Comparison of ENCODE assay signal across 30 cellular contexts in the genomic region with DNA sequence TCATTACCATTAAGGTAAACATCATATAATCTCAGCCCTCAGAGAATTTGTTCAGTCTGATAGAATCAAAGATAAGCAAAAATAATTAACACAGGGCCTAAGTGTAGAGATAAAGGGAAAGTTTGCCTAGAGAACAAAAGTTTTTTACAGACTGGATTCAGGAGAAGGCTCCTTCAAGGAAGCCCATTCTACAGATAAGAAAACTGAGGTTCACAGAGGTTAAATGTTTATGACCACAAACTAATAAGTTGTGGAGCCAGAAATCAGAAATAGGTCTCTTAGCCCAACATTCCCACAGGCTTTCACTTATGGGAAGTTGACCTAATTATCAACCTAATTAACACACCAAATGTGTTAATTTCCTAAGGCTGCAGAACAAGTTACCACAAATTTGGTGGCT.
"Had no signal": no experiment of that assay in that cellular context is flagged by ENCODE, and none has a peak within 500 bp of the region (broad histone marks: within the 10 kb centered on the region; RNA-seq: fewer than 3 reads in every experiment).

No MANE protein-coding gene starts in this region.

- H3K27ac ChIP-seq: brain microvascular endothelial cell, coronary artery, dorsolateral prefrontal cortex, esophagus muscularis mucosa, foreskin keratinocyte, gastrocnemius medialis, heart left ventricle, WERI-Rb-1 had no signal

- H3K9me3 ChIP-seq: esophagus muscularis mucosa, gastrocnemius medialis, heart left ventricle had no signal

- H3K27me3 ChIP-seq: brain microvascular endothelial cell, dorsolateral prefrontal cortex, esophagus muscularis mucosa, foreskin keratinocyte, gastrocnemius medialis, heart left ventricle had no signal

- H3K36me3 ChIP-seq: brain microvascular endothelial cell, esophagus muscularis mucosa, gastrocnemius medialis, heart left ventricle, WERI-Rb-1 had no signal

- DNase-seq: activated B cell treated with CpG ODN at 0.5 μM for 24 hours; activated CD4-positive, alpha-beta T cell treated with anti-CD3 and anti-CD28 coated beads for 48 hours; activated CD4-positive, alpha-beta T cell treated with anti-CD3 and anti-CD28 coated beads, Interleukin-2, amount 50 U/mL, for 1 hour; activated CD4-positive, alpha-beta T cell treated with anti-CD3 and anti-CD28 coated beads, Interleukin-2, amount 50 U/mL, for 48 hours; activated CD8-positive, alpha-beta memory T cell treated with anti-CD3 and anti-CD28 coated beads for 24 hours; activated CD8-positive, alpha-beta T cell treated with anti-CD3 and anti-CD28 coated beads for 36 hours; activated effector memory CD4-positive, alpha-beta T cell treated with Interleukin-2 at 50 U/mL for 16 hours; activated gamma-delta T cell treated with Interleukin-2 at 50 U/mL for 16 hours; activated naive CD4-positive, alpha-beta T cell treated with anti-CD3 and anti-CD28 coated beads, Interleukin-2, amount 50 U/mL, for 16 hours; activated naive CD4-positive, alpha-beta T cell treated with Interleukin-2 at 50 U/mL for 16 hours; activated T-cell treated with anti-CD3 and anti-CD28 coated beads, Interleukin-2, amount 50 U/mL, for 4 hours; amniotic stem cell; anterior cingulate cortex; brain microvascular endothelial cell; dorsolateral prefrontal cortex; effector memory CD4-positive, alpha-beta T cell; endodermal cell; foreskin keratinocyte; gastrocnemius medialis; glutamatergic neuron; T-helper 17 cell; T1000; WERI-Rb-1 had no signal

- H3K4me3 ChIP-seq: coronary artery, dorsolateral prefrontal cortex, esophagus muscularis mucosa, gastrocnemius medialis, heart left ventricle had no signal

- ATAC-seq: activated CD4-positive, CD25-positive, alpha-beta regulatory T cell treated with anti-CD3 and anti-CD28 coated beads, Interleukin-2, amount 50 U/mL, for 24 hours; activated CD8-positive, alpha-beta T cell treated with anti-CD3 and anti-CD28 coated beads for 36 hours; activated T-cell treated with anti-CD3 and anti-CD28 coated beads, Interleukin-2, amount 50 U/mL, for 4 hours; activated T-helper 17 cell treated with anti-CD3 and anti-CD28 coated beads, Interleukin-2, amount 50 U/mL, for 72 hours; foreskin keratinocyte; gastrocnemius medialis; heart left ventricle; T-helper 17 cell had no signal

- H3K4me1 ChIP-seq: foreskin keratinocyte, gastrocnemius medialis had no signal

- FAIRE-seq: astrocyte, bronchial epithelial cell had no signal
